Comparison of ENCODE assay signal across 11 cellular contexts in the genomic region with DNA sequence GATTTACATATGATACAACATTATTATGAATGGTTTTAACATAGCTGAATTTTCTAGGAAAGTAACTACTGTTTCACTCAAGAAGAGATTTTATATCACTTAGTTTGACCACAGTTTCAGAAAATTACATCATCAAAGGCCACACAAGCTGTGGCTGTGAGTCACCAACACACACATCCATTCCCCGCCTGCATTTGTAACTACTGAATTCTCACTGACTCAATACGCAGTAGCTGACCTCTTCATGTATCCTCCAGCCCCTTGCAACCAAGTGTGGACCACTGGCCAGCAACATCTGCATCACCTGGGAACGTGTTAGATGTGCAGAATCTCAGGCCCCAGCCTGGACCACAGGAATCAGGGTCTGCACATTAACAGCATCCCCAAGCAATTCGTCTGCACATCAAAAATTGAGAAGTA.
DNase-seq lines count a peak whose midpoint lies in the region; ATAC-seq and TF ChIP-seq lines count a peak whose summit lies in the region.
"Had no signal": no experiment of that assay in that cellular context is flagged by ENCODE, and none has a peak within 500 bp of the region (broad histone marks: within the 10 kb centered on the region; RNA-seq: fewer than 3 reads in every experiment).

No MANE protein-coding gene starts in this region.

- intact Hi-C loops in activated T-helper 1 cell treated with anti-CD3 and anti-CD28 coated beads, Interleukin-12 subunit alpha, Interleukin-12 subunit beta, Interleukin-2, Interleukin-4 antibody, amounts not matched to agents 30 ng/mL and 10 ng/mL and 1 ng/mL, durations not matched to agents 14 hours and 24 hours and 36 hours (cut with micrococcal nuclease) = loop anchor here (1.0 to 2.0 kb wide), 8 partner anchors 16 to 247 kb away; no protein-coding TSS in a partner anchor
- intact Hi-C loops in left lung (cut with DNase I) = loop anchor here in 1 of 2 donors (10.0 kb wide), 1 partner anchor 192 kb away; no protein-coding TSS in a partner anchor

- no peak overlapping the region for H3K4me3 Mint-ChIP-seq in activated T-helper 1 cell treated with anti-CD3 and anti-CD28 coated beads, Interleukin-12 subunit alpha, Interleukin-12 subunit beta, Interleukin-2, Interleukin-4 antibody, amounts not matched to agents 30 ng/mL and 10 ng/mL and 1 ng/mL, durations not matched to agents 14 hours and 24 hours and 36 hours
- H3K4me3 Mint-ChIP-seq: central memory CD8-positive, alpha-beta T cell had no signal

- no peak overlapping the region for H3K27ac ChIP-seq in left lung
- no peak overlapping the region for H3K27ac ChIP-seq in coronary artery

- no peaks in the 10 kb centered on the region for H3K9me3 Mint-ChIP-seq in activated T-helper 1 cell treated with anti-CD3 and anti-CD28 coated beads, Interleukin-12 subunit alpha, Interleukin-12 subunit beta, Interleukin-2, Interleukin-4 antibody, amounts not matched to agents 30 ng/mL and 10 ng/mL and 1 ng/mL, durations not matched to agents 14 hours and 24 hours and 36 hours
- H3K9me3 Mint-ChIP-seq: central memory CD8-positive, alpha-beta T cell had no signal

- peak; percentile 63 for ATAC-seq in left lung
- no peak for ATAC-seq in HG02759 (IDR thresholded peaks at IDR 0.05; ENCODE audit: unreplicated experiment)
- ATAC-seq in GM18868 (IDR thresholded peaks at IDR 0.05; ENCODE audit: unreplicated experiment) = no peak

- peaks cover 0 to 24% of the 10 kb centered on the region in 2 donors for H3K4me1 ChIP-seq in left lung

- H3K9me3 ChIP-seq in left lung = no peaks in the 10 kb centered on the region

- H3K27ac Mint-ChIP-seq in activated T-helper 1 cell treated with anti-CD3 and anti-CD28 coated beads, Interleukin-12 subunit alpha, Interleukin-12 subunit beta, Interleukin-2, Interleukin-4 antibody, amounts not matched to agents 30 ng/mL and 10 ng/mL and 1 ng/mL, durations not matched to agents 14 hours and 24 hours and 36 hours = peak overlapping the region; percentile 16

- H3K36me3 Mint-ChIP-seq in activated T-helper 1 cell treated with anti-CD3 and anti-CD28 coated beads, Interleukin-12 subunit alpha, Interleukin-12 subunit beta, Interleukin-2, Interleukin-4 antibody, amounts not matched to agents 30 ng/mL and 10 ng/mL and 1 ng/mL, durations not matched to agents 14 hours and 24 hours and 36 hours (ENCODE audit: low read depth) = peaks cover 10% of the 10 kb centered on the region

- H3K4me3 ChIP-seq in left lung = no peak overlapping the region
- H3K4me3 ChIP-seq in coronary artery = no peak overlapping the region

- H3K36me3 ChIP-seq in left lung = no peaks in the 10 kb centered on the region

- peak; percentile 29 for DNase-seq in stimulated activated naive CD4-positive, alpha-beta T cell treated with Interleukin-2 at 50 U/mL for 16 hours (lab: John Stamatoyannopoulos, UW)
- no peak for DNase-seq in stimulated activated naive CD4-positive, alpha-beta T cell (lab: John Stamatoyannopoulos, UW)
- peak; percentile 37 for DNase-seq in activated T-helper 1 cell treated with anti-CD3 and anti-CD28 coated beads, Interleukin-12 subunit alpha, Interleukin-12 subunit beta, Interleukin-2, Interleukin-4 antibody, amounts not matched to agents 30 ng/mL and 10 ng/mL and 1 ng/mL, durations not matched to agents 14 hours and 24 hours and 36 hours (ENCODE audit: low spot score)
- DNase-seq in left lung (no peak), Kasumi-1 (lab: John Stamatoyannopoulos, UW) (no peak), coronary artery (ENCODE audit: low spot score) (no peak)
- DNase-seq: NCI-H1436 treated with DMSO at 0.1 percent for 48 hours, right cardiac atrium had no signal

- peaks cover 56% of the 10 kb centered on the region for H3K4me1 Mint-ChIP-seq in activated T-helper 1 cell treated with anti-CD3 and anti-CD28 coated beads, Interleukin-12 subunit alpha, Interleukin-12 subunit beta, Interleukin-2, Interleukin-4 antibody, amounts not matched to agents 30 ng/mL and 10 ng/mL and 1 ng/mL, durations not matched to agents 14 hours and 24 hours and 36 hours (ENCODE audit: low read depth)

- TF ChIP-seq CTCF in left lung (IDR thresholded peaks at IDR 0.05) (no peak), coronary artery (IDR thresholded peaks at IDR 0.05) (no peak)

- H3K27me3 ChIP-seq in left lung = no peaks in the 10 kb centered on the region

- no peaks in the 10 kb centered on the region for H3K27me3 Mint-ChIP-seq in activated T-helper 1 cell treated with anti-CD3 and anti-CD28 coated beads, Interleukin-12 subunit alpha, Interleukin-12 subunit beta, Interleukin-2, Interleukin-4 antibody, amounts not matched to agents 30 ng/mL and 10 ng/mL and 1 ng/mL, durations not matched to agents 14 hours and 24 hours and 36 hours (ENCODE audit: insufficient read depth)
- H3K27me3 Mint-ChIP-seq: central memory CD8-positive, alpha-beta T cell had no signal

Comparison
In these comparisons a context has a peak if more than half of its experiments do, and no peak if none do; other contexts are left out.
1. DNase-seq: peak in stimulated activated naive CD4-positive, alpha-beta T cell treated with Interleukin-2 at 50 U/mL for 16 hours (single experiment) and activated T-helper 1 cell treated with anti-CD3 and anti-CD28 coated beads, Interleukin-12 subunit alpha, Interleukin-12 subunit beta, Interleukin-2, Interleukin-4 antibody, amounts not matched to agents 30 ng/mL and 10 ng/mL and 1 ng/mL, durations not matched to agents 14 hours and 24 hours and 36 hours (single experiment); none in stimulated activated naive CD4-positive, alpha-beta T cell (0 of 6), left lung (0 of 2), Kasumi-1 (0 of 2) and coronary artery (single experiment).